In genomic region chr10:665579-666091, GRCh38 we compare ENCODE assay signal across 1 cellular context.
TF ChIP-seq lines count a peak whose summit lies in the region.

No MANE protein-coding gene starts in this region.

TF ChIP-seq in HEK293, 187 proteins besides CTCF, POLR2A, EP300 and RAD21 (continued from another document):
- TF ChIP-seq TSHZ1 (tag by site-specific recombination; IDR thresholded peaks at IDR 0.05; ENCODE audit: borderline replicate concordance) (peak; percentile 92), ZFP37 (tag by site-specific recombination; IDR thresholded peaks at IDR 0.05) (peak; percentile 71; the same call in 1 of the 2 replicates), ZNF639 (tag by site-specific recombination; IDR thresholded peaks at IDR 0.05) (peak; percentile 98), ZNF510 (tag by site-specific recombination; IDR thresholded peaks at IDR 0.05; ENCODE audit: insufficient replicate concordance) (no peak), KLF10 (tag by site-specific recombination; IDR thresholded peaks at IDR 0.05) (no peak), ZNF473 (tag by site-specific recombination; IDR thresholded peaks at IDR 0.05) (no peak), YY2 (tag by site-specific recombination; IDR thresholded peaks at IDR 0.05) (peak; percentile 69), MYNN (tag by site-specific recombination; IDR thresholded peaks at IDR 0.05; ENCODE audit: borderline replicate concordance) (no peak), ZNF19 (tag by site-specific recombination; IDR thresholded peaks at IDR 0.05; ENCODE audit: low read depth) (no peak), ZNF416 (tag by site-specific recombination; IDR thresholded peaks at IDR 0.05) (no peak), ZFP3 (tag by site-specific recombination; IDR thresholded peaks at IDR 0.05; ENCODE audit: low read depth) (peak; percentile 25; the same call in 1 of the 2 replicates), ZNF530 (tag by site-specific recombination; IDR thresholded peaks at IDR 0.05; ENCODE audit: low read depth) (no peak), ZNF488 (tag by site-specific recombination; IDR thresholded peaks at IDR 0.05) (peak; percentile 99), SETDB1 (IDR thresholded peaks at IDR 0.05; ENCODE audit: insufficient read length, low read length) (no peak), SP2 (tag by site-specific recombination; IDR thresholded peaks at IDR 0.05) (peak; percentile 58)
